Comparison of ENCODE assay signal across 32 cellular contexts in the genomic region with DNA sequence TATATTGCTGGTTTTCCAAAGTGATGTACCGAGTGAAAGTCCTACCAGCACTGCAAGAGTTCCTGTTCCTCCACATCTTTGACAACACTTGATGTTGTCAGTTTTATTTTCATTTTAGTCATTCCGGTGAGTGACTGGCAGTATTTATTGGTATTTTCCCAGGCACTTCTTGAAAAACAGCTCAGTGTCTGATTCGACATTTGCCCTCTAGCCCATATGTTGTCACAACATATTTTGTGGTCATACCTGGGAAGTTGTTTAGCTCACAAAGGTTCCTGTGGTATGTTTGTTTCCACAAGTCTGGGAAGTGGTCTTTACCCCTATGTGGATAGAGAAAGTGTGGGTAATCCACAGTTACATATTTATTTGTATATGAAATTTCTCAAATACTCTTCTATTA.
"Had no signal": no experiment of that assay in that cellular context is flagged by ENCODE, and none has a peak within 500 bp of the region (broad histone marks: within the 10 kb centered on the region; RNA-seq: fewer than 3 reads in every experiment).

No MANE protein-coding gene starts in this region.

- H3K27me3 ChIP-seq: adrenal gland, ascending aorta, body of pancreas, brain microvascular endothelial cell, breast epithelium, cardiac muscle cell had no signal

- H3K4me1 ChIP-seq: adrenal gland, ascending aorta, body of pancreas, breast epithelium had no signal

- FAIRE-seq: astrocyte had no signal

- H3K36me3 ChIP-seq: adrenal gland, ascending aorta, brain microvascular endothelial cell, breast epithelium, cardiac muscle cell had no signal

- H3K9me3 ChIP-seq: adrenal gland, ascending aorta, body of pancreas had no signal

- H3K27ac ChIP-seq: adrenal gland, ascending aorta, body of pancreas, brain microvascular endothelial cell, breast epithelium, cardiac muscle cell had no signal

- DNase-seq: activated effector memory CD4-positive, alpha-beta T cell treated with anti-CD3 and anti-CD28 coated beads, Interleukin-2, amount 50 U/mL, for 16 hours; activated effector memory CD4-positive, alpha-beta T cell treated with Interleukin-2 at 50 U/mL for 16 hours; activated gamma-delta T cell; activated gamma-delta T cell treated with Interleukin-2 at 50 U/mL for 16 hours; activated naive CD4-positive, alpha-beta T cell; activated naive CD4-positive, alpha-beta T cell treated with anti-CD3 and anti-CD28 coated beads for 36 hours; activated naive CD4-positive, alpha-beta T cell treated with anti-CD3 and anti-CD28 coated beads, Interleukin-2, amount 10 ng/mL, durations not matched to agents 7 days and 5 days; activated naive CD4-positive, alpha-beta T cell treated with anti-CD3 and anti-CD28 coated beads, Interleukin-2, amount 50 U/mL, for 16 hours; activated naive CD4-positive, alpha-beta T cell treated with Interleukin-2 at 50 U/mL for 16 hours; activated naive CD8-positive, alpha-beta T cell treated with anti-CD3 and anti-CD28 coated beads for 36 hours; activated naive CD8-positive, alpha-beta T cell treated with anti-CD3 and anti-CD28 coated beads, Interleukin-2, amount 10 ng/mL, durations not matched to agents 7 days and 5 days; activated naive CD8-positive, alpha-beta T cell treated with anti-CD3 and anti-CD28 coated beads, Interleukin-2, amount 50 U/mL, for 24 hours; activated T-cell treated with anti-CD3 and anti-CD28 coated beads for 4 hours; activated T-cell treated with anti-CD3 and anti-CD28 coated beads, Interleukin-2, amount 50 U/mL, for 1 hour; activated T-cell treated with anti-CD3 and anti-CD28 coated beads, Interleukin-2, amount 50 U/mL, for 24 hours; activated T-cell treated with anti-CD3 and anti-CD28 coated beads, Interleukin-2, amount 50 U/mL, for 4 hours; activated T-cell treated with anti-CD3 and anti-CD28 coated beads, Interleukin-2, amount 50 U/mL, for 48 hours; activated T-cell treated with anti-CD3 and anti-CD28 coated beads, Interleukin-2, amount 50 U/mL, for 72 hours; adrenal gland; amniotic stem cell; amygdala; anterior cingulate cortex; aorta; body of pancreas; brain microvascular endothelial cell; caudate nucleus; central memory CD4-positive, alpha-beta T cell; cerebellar nuclear complex had no signal

- H3K4me3 ChIP-seq: adrenal gland, ascending aorta, body of pancreas, breast epithelium, cardiac muscle cell had no signal
